8 cellular contexts compared by ENCODE assay signal in genomic region chr4:18020145-18020670, GRCh38. TPM values are rescaled to one million over a fixed set of nuclear protein-coding genes. Genes with fewer than 3 reads are reported as not detected.
DNase-seq lines count a peak whose midpoint lies in the region; ATAC-seq and TF ChIP-seq lines count a peak whose summit lies in the region.

No MANE protein-coding gene starts in this region.

- H3F3A ChIP-seq in GM23338 (replicated peaks; ENCODE audit: low read depth), result no peaks in the 10 kb centered on the region

- H3K27me3 Mint-ChIP-seq in GM23338 (ENCODE audit: insufficient read depth, low read depth, poor library complexity), result peaks cover 17% of the 10 kb centered on the region
- peaks cover 30% of the 10 kb centered on the region for H3K27me3 Mint-ChIP-seq in nephron progenitor cell (ENCODE audit: low read depth, poor library complexity)

- H3K9me2 ChIP-seq in GM23338 (ENCODE audit: insufficient read depth), result no peaks in the 10 kb centered on the region

- peak overlapping the region; percentile 83 for H3K4me3 ChIP-seq in AG09309 (ENCODE audit: control insufficient read depth, low read depth, low read length)
- H3K4me3 ChIP-seq in GM23338, result peak overlapping the region; percentile 96
- peak overlapping the region; percentile 88 for H3K4me3 ChIP-seq in epithelial cell of esophagus (ENCODE audit: low read length)

- H3K4me1 Mint-ChIP-seq in GM23338, result peaks cover 14% of the 10 kb centered on the region
- peaks cover 30% of the 10 kb centered on the region for H3K4me1 Mint-ChIP-seq in nephron progenitor cell

- no peak overlapping the region for H2AFZ ChIP-seq in GM23338

- peaks cover 28% of the 10 kb centered on the region for H3K27me3 ChIP-seq in GM23338 (ENCODE audit: insufficient read depth)

- ATAC-seq in GM23338 (no peak), HG02885 (IDR thresholded peaks at IDR 0.05; ENCODE audit: poor library complexity, unreplicated experiment) (no peak), left lobe of liver (no peak)

- H3K36me3 Mint-ChIP-seq in GM23338 (ENCODE audit: low read depth) (no peaks in the 10 kb centered on the region), nephron progenitor cell (ENCODE audit: low read depth) (peaks cover 15% of the 10 kb centered on the region)

- H3K27ac Mint-ChIP-seq in GM23338 (no peak overlapping the region), nephron progenitor cell (peak overlapping the region; percentile 97)

- H3K9me3 Mint-ChIP-seq in GM23338, result no peaks in the 10 kb centered on the region
- no peaks in the 10 kb centered on the region for H3K9me3 Mint-ChIP-seq in nephron progenitor cell

- H3K4me2 ChIP-seq in GM23338, result peak overlapping the region; percentile 99

- DNase-seq in AG09309 (ENCODE audit: low read depth), result no peak
- peak; percentile 25 for DNase-seq in GM23338 (ENCODE audit: low spot score)
- peak; percentile 29 for DNase-seq in epithelial cell of esophagus (ENCODE audit: low read depth)
- DNase-seq in nephron progenitor cell, result peak; percentile 11
- DNase-seq in left lobe of liver (ENCODE audit: low spot score), result no peak
- DNase-seq in AML-193 (lab: John Stamatoyannopoulos, UW), result no peak

- H3K4me1 ChIP-seq in GM23338 (ENCODE audit: insufficient read depth), result peaks cover 12% of the 10 kb centered on the region

- H3K36me3 ChIP-seq in GM23338 (ENCODE audit: insufficient read depth), result no peaks in the 10 kb centered on the region

- TF ChIP-seq CTCF in AG09309 (IDR thresholded peaks at IDR 0.05; ENCODE audit: control insufficient read depth, insufficient read depth, low read depth, low read length, missing control alignments), result no peak
- TF ChIP-seq CTCF in GM23338 (conservative IDR thresholded peaks at IDR 0.05; ENCODE audit: low read depth in 2 of 2), result no peak
- no peak for TF ChIP-seq CTCF in VCaP (conservative IDR thresholded peaks at IDR 0.05)
- no peak for TF ChIP-seq CTCF in epithelial cell of esophagus (IDR thresholded peaks at IDR 0.05; ENCODE audit: insufficient read depth, low read depth, low read length, missing control alignments)
- TF ChIP-seq CTCF in nephron progenitor cell (IDR thresholded peaks at IDR 0.05), result no peak

- peaks cover 40% of the 10 kb centered on the region for H4K20me1 ChIP-seq in GM23338 (replicated peaks; ENCODE audit: insufficient read depth)

- H3K79me2 ChIP-seq in GM23338 (replicated peaks; ENCODE audit: insufficient read depth), result peaks cover 54% of the 10 kb centered on the region

- peak overlapping the region; percentile 90 for H3K4me3 Mint-ChIP-seq in GM23338
- peak overlapping the region; percentile 96 for H3K4me3 Mint-ChIP-seq in nephron progenitor cell

- H3K27ac ChIP-seq in GM23338 (ENCODE audit: low read depth), result no peak overlapping the region
- H3K27ac ChIP-seq in VCaP, result peak overlapping the region; percentile 91

TF ChIP-seq in GM23338, 12 proteins besides CTCF, POLR2A, EP300 and RAD21 (continues in another document):
- TF ChIP-seq EZH2 (IDR thresholded peaks at IDR 0.05; ENCODE audit: low read depth, unreplicated experiment), result no peak
- TF ChIP-seq REST (IDR thresholded peaks at IDR 0.05; ENCODE audit: unreplicated experiment), result no peak
- no peak for TF ChIP-seq ZNF331 (CRISPR knock-in tag; IDR thresholded peaks at IDR 0.05; ENCODE audit: low read depth)
- TF ChIP-seq EZH2phosphoT487 (IDR thresholded peaks at IDR 0.05; ENCODE audit: unreplicated experiment), result no peak
- no peak for TF ChIP-seq STAT1 (IDR thresholded peaks at IDR 0.05; ENCODE audit: unreplicated experiment)
- TF ChIP-seq ZNF462 (CRISPR knock-in tag; IDR thresholded peaks at IDR 0.05), result no peak
- TF ChIP-seq ZNF114 (CRISPR knock-in tag; IDR thresholded peaks at IDR 0.05), result no peak
- TF ChIP-seq CREB1 (CRISPR knock-in tag; IDR thresholded peaks at IDR 0.05; ENCODE audit: low read depth), result no peak
- TF ChIP-seq JUNB (IDR thresholded peaks at IDR 0.05; ENCODE audit: unreplicated experiment), result no peak

RNA-seq across cellular contexts. Expression of gene LCORL, which starts 1.3 kb away (rescaled TPM):
- total RNA-seq in GM23338 (2014; rRNA removed; shearing (Covaris generic)), result 24.2 and 28.7 TPM in 2 replicates
- 18.0 and 21.0 TPM in 2 replicates for polyA plus RNA-seq in GM23338 (2016; fragmentation: Nextera tagmentation; extraction: Ambion mirVana)
- total RNA-seq in left lobe of liver, result 5.9 TPM

Comparison
In these comparisons a context has a peak if more than half of its experiments do, and no peak if none do; other contexts are left out.
1. DNase-seq: peak in GM23338 (single experiment), epithelial cell of esophagus (single experiment) and nephron progenitor cell (single experiment); none in AG09309 (single experiment), left lobe of liver (single experiment) and AML-193 (0 of 2).
2. Peak in every context shown above with its lines, with median percentiles within 50 percentile points of each other: H3K4me3 ChIP-seq.